26 cellular contexts compared by ENCODE assay signal in the genomic region with DNA sequence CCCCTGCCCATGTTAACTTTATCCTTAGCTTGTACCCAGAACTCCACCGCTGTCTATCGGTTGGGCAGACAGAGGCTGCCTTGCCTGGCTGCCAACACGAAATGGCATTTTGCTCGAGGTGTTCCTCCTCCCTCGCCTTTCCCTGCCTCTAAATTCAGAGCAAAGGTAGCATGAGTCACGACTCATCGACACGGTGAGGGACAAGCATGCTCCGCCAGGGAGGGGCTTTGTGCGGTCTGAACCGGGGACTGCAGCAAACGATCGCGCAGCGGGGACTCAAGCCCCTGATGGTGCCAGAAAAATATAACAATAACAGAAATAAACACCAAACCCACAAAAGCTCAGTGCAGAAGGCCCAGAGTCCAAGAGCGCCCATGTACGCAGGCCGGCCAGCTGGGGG. TPM values are rescaled to one million over a fixed set of nuclear protein-coding genes. Genes with fewer than 3 reads are reported as not detected.
A peak's percentile ranks its signal among the peaks of the same experiment; 100 is the strongest.
DNase-seq lines count a peak whose midpoint lies in the region; ATAC-seq and TF ChIP-seq lines count a peak whose summit lies in the region.
"Had no signal": no experiment of that assay in that cellular context is flagged by ENCODE, and none has a peak within 500 bp of the region (broad histone marks: within the 10 kb centered on the region; RNA-seq: fewer than 3 reads in every experiment).

No MANE protein-coding gene starts in this region.

- H3K79me1 ChIP-seq in IMR-90 (ENCODE audit: low read depth in 1 of 2, low read length in 2 of 2): no peaks in the 10 kb centered on the region

- H3K4me3 ChIP-seq in IMR-90 (ENCODE audit: insufficient read depth, low read depth, low read length) (no peak overlapping the region), lower lobe of right lung (no peak overlapping the region), spleen (no peak overlapping the region)
- H3K4me3 ChIP-seq: BLaER1 treated with 17β-estradiol and CSF1 and Interleukin-3, amounts not matched to agents 10 nM and 100 nM; esophagus muscularis mucosa; heart left ventricle; pancreas; thoracic aorta; vagina had no signal

- in situ Hi-C loops in IMR-90 (cut with MboI; ENCODE audit: low sequenced_read_pairs): no loop called here

- H3K18ac ChIP-seq in IMR-90 (ENCODE audit: low read depth, low read length): no peak overlapping the region

- 0 out of 3 replicates have a peak overlapping the region, but pooled peaks have one; percentile 21 for H2BK15ac ChIP-seq in IMR-90 (ENCODE audit: low read depth, low read length)

- TF ChIP-seq CTCF in IMR-90 (conservative IDR thresholded peaks at IDR 0.05; ENCODE audit: low read depth, low read length) (no peak), endothelial cell (IDR thresholded peaks at IDR 0.05; ENCODE audit: unreplicated experiment) (no peak), lower lobe of right lung (IDR thresholded peaks at IDR 0.05) (no peak), spleen (IDR thresholded peaks at IDR 0.05 in 8 of 11, conservative IDR thresholded peaks at IDR 0.05 in 3 of 11) (no peak)

- no peak overlapping the region for H3K56ac ChIP-seq in IMR-90 (ENCODE audit: extremely low read depth, insufficient read depth, low read length)

- no peak for TF ChIP-seq RAD21 in IMR-90 (IDR thresholded peaks at IDR 0.05; ENCODE audit: low read length)

- H3K4me2 ChIP-seq in IMR-90 (ENCODE audit: low read depth, low read length): no peak overlapping the region
- H3K4me2 ChIP-seq: BLaER1 treated with 17β-estradiol and CSF1 and Interleukin-3, amounts not matched to agents 10 nM and 100 nM had no signal

- no peak overlapping the region for H2BK120ac ChIP-seq in IMR-90 (ENCODE audit: low read depth, low read length)

- no peak for ATAC-seq in IMR-90 (ENCODE audit: low read depth)
- no peak for ATAC-seq in lower lobe of right lung
- no peak for ATAC-seq in GM19324 (IDR thresholded peaks at IDR 0.05; ENCODE audit: low FRiP score, unreplicated experiment)
- ATAC-seq: effector memory CD8-positive, alpha-beta T cell; foreskin keratinocyte; heart left ventricle; left colon; pancreas; right cardiac atrium had no signal

- no peak overlapping the region for H3K4me3 Mint-ChIP-seq in endothelial cell (ENCODE audit: unreplicated experiment)
- H3K4me3 Mint-ChIP-seq: activated CD4-positive, alpha-beta T cell treated with anti-CD3 and anti-CD28 coated beads, Interleukin-2, amount 10 ng/mL, durations not matched to agents 24 days and 14 days; activated naive CD8-positive, alpha-beta T cell treated with anti-CD3 and anti-CD28 coated beads, Interleukin-2, amount 10 ng/mL, durations not matched to agents 7 days and 5 days; effector memory CD8-positive, alpha-beta T cell; IgD-negative memory B cell; memory B cell; stimulated activated naive CD8-positive, alpha-beta T cell treated with anti-CD3 and anti-CD28 coated beads, Interleukin-15, Interleukin-2, amounts not matched to agents 100 ng/mL and 50 ng/mL, for 24 hours had no signal

- H3K4ac ChIP-seq in IMR-90 (ENCODE audit: low read depth, low read length): no peak overlapping the region

- H3K9me1 ChIP-seq in IMR-90 (ENCODE audit: insufficient read depth, low read length): peaks cover 17% of the 10 kb centered on the region

- no peaks in the 10 kb centered on the region for H3K27me3 ChIP-seq in IMR-90 (ENCODE audit: control insufficient read depth, insufficient read depth, low read length)
- H3K27me3 ChIP-seq in lower lobe of right lung (ENCODE audit: low read depth): no peaks in the 10 kb centered on the region
- no peaks in the 10 kb centered on the region for H3K27me3 ChIP-seq in spleen (replicated peaks in 1 of 7)
- H3K27me3 ChIP-seq: BLaER1 treated with 17β-estradiol and CSF1 and Interleukin-3, amounts not matched to agents 10 nM and 100 nM; esophagus muscularis mucosa; heart left ventricle; pancreas; vagina had no signal

- peak overlapping the region; percentile 80; the same call in 1 of the 2 replicates for H2AK5ac ChIP-seq in IMR-90 (ENCODE audit: low read depth, low read length)

- H4K8ac ChIP-seq in IMR-90 (ENCODE audit: low read depth in 2 of 2, low read length in 2 of 2): no peak overlapping the region

- DNase-seq in IMR-90 (no peak), endothelial cell (ENCODE audit: low spot score) (no peak), lower lobe of right lung (peak; percentile 9), spleen (peak; percentile 48), NCI-H1048 (lab: John Stamatoyannopoulos, UW) (no peak)
- DNase-seq in activated CD8-positive, alpha-beta memory T cell treated with anti-CD3 and anti-CD28 coated beads for 24 hours: no peak
- DNase-seq: activated CD4-positive, alpha-beta T cell treated with anti-CD3 and anti-CD28 coated beads, Interleukin-2, amount 10 ng/mL, durations not matched to agents 24 days and 14 days; activated gamma-delta T cell treated with Interleukin-2 at 50 U/mL for 16 hours; activated naive CD8-positive, alpha-beta T cell treated with anti-CD3 and anti-CD28 coated beads, Interleukin-2, amount 10 ng/mL, durations not matched to agents 7 days and 5 days; aorta; effector memory CD8-positive, alpha-beta T cell; left colon; NCI-H82; right cardiac atrium; stimulated activated CD8-positive, alpha-beta memory T cell treated with anti-CD3 and anti-CD28 coated beads, Interleukin-4, amount 100 ng/mL, for 48 hours had no signal

- peak overlapping the region; percentile 36 for H3K27ac Mint-ChIP-seq in endothelial cell (ENCODE audit: unreplicated experiment)
- H3K27ac Mint-ChIP-seq: activated CD4-positive, alpha-beta T cell treated with anti-CD3 and anti-CD28 coated beads, Interleukin-2, amount 10 ng/mL, durations not matched to agents 24 days and 14 days; activated naive CD8-positive, alpha-beta T cell treated with anti-CD3 and anti-CD28 coated beads, Interleukin-2, amount 10 ng/mL, durations not matched to agents 7 days and 5 days; effector memory CD8-positive, alpha-beta T cell; IgD-negative memory B cell; memory B cell; stimulated activated naive CD8-positive, alpha-beta T cell treated with anti-CD3 and anti-CD28 coated beads, Interleukin-15, Interleukin-2, amounts not matched to agents 100 ng/mL and 50 ng/mL, for 24 hours had no signal

- no peak overlapping the region for H3K9ac ChIP-seq in IMR-90 (ENCODE audit: low read depth, low read length)
- H3K9ac ChIP-seq: BLaER1 treated with 17β-estradiol and CSF1 and Interleukin-3, amounts not matched to agents 10 nM and 100 nM had no signal

- no peak overlapping the region for H2AK9ac ChIP-seq in IMR-90 (replicated peaks; ENCODE audit: low read depth, low read length, poor library complexity)

- peaks cover 20% of the 10 kb centered on the region for H3K4me1 ChIP-seq in IMR-90 (ENCODE audit: control insufficient read depth, insufficient read depth, low read length)
- no peaks in the 10 kb centered on the region for H3K4me1 ChIP-seq in lower lobe of right lung
- H3K4me1 ChIP-seq in spleen: peaks cover 6 to 27% (median 14%) of the 10 kb centered on the region in 6 donors
- H3K4me1 ChIP-seq: pancreas had no signal

- H3K27ac ChIP-seq in IMR-90 (ENCODE audit: insufficient read depth, low read length) (no peak overlapping the region), lower lobe of right lung (no peak overlapping the region), spleen (no peak overlapping the region)
- H3K27ac ChIP-seq: BLaER1 treated with 17β-estradiol and CSF1 and Interleukin-3, amounts not matched to agents 10 nM and 100 nM; esophagus muscularis mucosa; foreskin keratinocyte; heart left ventricle; pancreas; thoracic aorta; vagina had no signal

- no peak overlapping the region for H3K23ac ChIP-seq in IMR-90 (ENCODE audit: low read depth, low read length)

- peaks cover 17% of the 10 kb centered on the region for H3K4me1 Mint-ChIP-seq in endothelial cell (ENCODE audit: unreplicated experiment)
- H3K4me1 Mint-ChIP-seq: activated CD4-positive, alpha-beta T cell treated with anti-CD3 and anti-CD28 coated beads, Interleukin-2, amount 10 ng/mL, durations not matched to agents 24 days and 14 days; activated naive CD8-positive, alpha-beta T cell treated with anti-CD3 and anti-CD28 coated beads, Interleukin-2, amount 10 ng/mL, durations not matched to agents 7 days and 5 days; memory B cell had no signal

- no peak overlapping the region for H2BK20ac ChIP-seq in IMR-90 (ENCODE audit: low read depth, low read length)

- no peak overlapping the region for H4K5ac ChIP-seq in IMR-90 (ENCODE audit: low read depth, low read length)

- no peaks in the 10 kb centered on the region for H3K9me3 ChIP-seq in IMR-90 (ENCODE audit: control insufficient read depth, insufficient read depth, low read length)
- no peaks in the 10 kb centered on the region for H3K9me3 ChIP-seq in lower lobe of right lung
- peaks cover 0 to 17% (median 13%) of the 10 kb centered on the region in 8 donors for H3K9me3 ChIP-seq in spleen
- H3K9me3 ChIP-seq: esophagus muscularis mucosa, pancreas, thoracic aorta, vagina had no signal

- TF ChIP-seq POLR2A in IMR-90 (IDR thresholded peaks at IDR 0.05; ENCODE audit: low read depth, low read length) (no peak), spleen (IDR thresholded peaks at IDR 0.05) (no peak)

- no peak overlapping the region for H3K14ac ChIP-seq in IMR-90 (replicated peaks; ENCODE audit: low read depth, low read length)

- H2BK5ac ChIP-seq in IMR-90 (ENCODE audit: low read depth, low read length, poor library complexity, severe bottlenecking): no peak overlapping the region

- 67% methylated on average over 7 of the region's 18 CpGs; no CpG with 5 or more reads in 1 of the 2 experiments for WGBS in IMR-90 (ENCODE audit: extremely low coverage in 2 of 2, insufficient read length in 1 of 2), 2 experiments
- WGBS in spleen, 5 donors: 89 to 94% (median 92%) methylated on average over 18 of the region's 18 CpGs

- dilution Hi-C loops in IMR-90 (cut with HindIII; ENCODE audit: low sequenced_read_pairs, unreplicated experiment): no loop called here

- CTCF ChIA-PET in IMR-90 (lab: Yijun Ruan, JAX): no interaction called here

- no TSS peak for BruUV-seq in IMR-90 (replicated peaks; lab: Mats Ljungman, UMichigan)

- peaks cover 6% of the 10 kb centered on the region for H3K27me3 Mint-ChIP-seq in endothelial cell (ENCODE audit: unreplicated experiment)
- H3K27me3 Mint-ChIP-seq: activated naive CD8-positive, alpha-beta T cell treated with anti-CD3 and anti-CD28 coated beads, Interleukin-2, amount 10 ng/mL, durations not matched to agents 7 days and 5 days; effector memory CD8-positive, alpha-beta T cell; memory B cell; stimulated activated naive CD8-positive, alpha-beta T cell treated with anti-CD3 and anti-CD28 coated beads, Interleukin-15, Interleukin-2, amounts not matched to agents 100 ng/mL and 50 ng/mL, for 24 hours had no signal

- no peaks in the 10 kb centered on the region for H3K36me3 Mint-ChIP-seq in endothelial cell (ENCODE audit: low read depth, unreplicated experiment)
- H3K36me3 Mint-ChIP-seq: activated naive CD8-positive, alpha-beta T cell treated with anti-CD3 and anti-CD28 coated beads, Interleukin-2, amount 10 ng/mL, durations not matched to agents 7 days and 5 days; memory B cell had no signal

- POLR2A ChIA-PET in IMR-90 (lab: Charles Lee; ENCODE audit: unreplicated experiment): interaction anchor here (0.6 kb wide), 1 partner anchor 63 kb away, joined by 3 read pairs; no protein-coding TSS in a partner anchor

- 0 out of 2 replicates have a peak overlapping the region, but pooled peaks have one; percentile 5 for H4K91ac ChIP-seq in IMR-90 (ENCODE audit: insufficient read depth, low read depth, low read length)

- peaks cover 5% of the 10 kb centered on the region; the same call in 1 of the 2 replicates for H4K20me1 ChIP-seq in IMR-90 (ENCODE audit: insufficient read depth, low read length)

- H3K9me3 Mint-ChIP-seq in endothelial cell (ENCODE audit: unreplicated experiment): no peaks in the 10 kb centered on the region
- H3K9me3 Mint-ChIP-seq: activated naive CD8-positive, alpha-beta T cell treated with anti-CD3 and anti-CD28 coated beads, Interleukin-2, amount 10 ng/mL, durations not matched to agents 7 days and 5 days had no signal

- H3K36me3 ChIP-seq in IMR-90 (ENCODE audit: control insufficient read depth, insufficient read depth, low read length) (no peaks in the 10 kb centered on the region), lower lobe of right lung (no peaks in the 10 kb centered on the region), spleen (no peaks in the 10 kb centered on the region)
- H3K36me3 ChIP-seq: BLaER1 treated with 17β-estradiol and CSF1 and Interleukin-3, amounts not matched to agents 10 nM and 100 nM; esophagus muscularis mucosa; heart left ventricle; pancreas; thoracic aorta; vagina had no signal

- H2AFZ ChIP-seq in IMR-90 (replicated peaks; ENCODE audit: low read length, poor library complexity): peak overlapping the region; percentile 13

- intact Hi-C loops in IMR-90 (cut with micrococcal nuclease) (loop anchor here (5.0 to 10.0 kb wide), 2 partner anchors 83 to 109 kb away; no protein-coding TSS in a partner anchor), lower lobe of right lung (cut with DNase I) (no loop called here), spleen (cut with DNase I; ENCODE audit: low total_unique reads) (no loop called here)

RNA-seq across cellular contexts. Expression of gene RTL6, which starts 52.3 kb away (rescaled TPM):
- total RNA-seq in IMR-90 (2012; rRNA removed) (16.1 TPM in 2 replicates), endothelial cell (ENCODE audit: unreplicated experiment) (18.8 TPM), lower lobe of right lung (15.4 TPM), spleen (10 to 100 TPM; 12.9 to 20.5 (median 15.7) TPM)
- polyA plus RNA-seq in IMR-90 (2012; rRNA removed) (17.2 and 19.2 TPM in 2 replicates), spleen (1 to 10 TPM; 1.9 to 5.8 (median 2.4) TPM)
- polyA plus RNA-seq in IMR-90 (2012; cell fraction: cytosol; rRNA removed): 13.9 and 18.0 TPM in 2 replicates
- polyA plus RNA-seq in IMR-90 (2012; cell fraction: nucleus; rRNA removed; ENCODE audit: low replicate concordance): 10.7 and 13.6 TPM in 2 replicates

Comparison
In these comparisons a context has a peak if more than half of its experiments do, and no peak if none do; other contexts are left out.
1. DNase-seq: peak in lower lobe of right lung (single experiment) and spleen (single experiment); none in IMR-90 (single experiment), endothelial cell (single experiment), activated CD8-positive, alpha-beta memory T cell treated with anti-CD3 and anti-CD28 coated beads for 24 hours (single experiment) and NCI-H1048 (single experiment).